ENCODE assay signal across 1 cellular context in the genomic region with DNA sequence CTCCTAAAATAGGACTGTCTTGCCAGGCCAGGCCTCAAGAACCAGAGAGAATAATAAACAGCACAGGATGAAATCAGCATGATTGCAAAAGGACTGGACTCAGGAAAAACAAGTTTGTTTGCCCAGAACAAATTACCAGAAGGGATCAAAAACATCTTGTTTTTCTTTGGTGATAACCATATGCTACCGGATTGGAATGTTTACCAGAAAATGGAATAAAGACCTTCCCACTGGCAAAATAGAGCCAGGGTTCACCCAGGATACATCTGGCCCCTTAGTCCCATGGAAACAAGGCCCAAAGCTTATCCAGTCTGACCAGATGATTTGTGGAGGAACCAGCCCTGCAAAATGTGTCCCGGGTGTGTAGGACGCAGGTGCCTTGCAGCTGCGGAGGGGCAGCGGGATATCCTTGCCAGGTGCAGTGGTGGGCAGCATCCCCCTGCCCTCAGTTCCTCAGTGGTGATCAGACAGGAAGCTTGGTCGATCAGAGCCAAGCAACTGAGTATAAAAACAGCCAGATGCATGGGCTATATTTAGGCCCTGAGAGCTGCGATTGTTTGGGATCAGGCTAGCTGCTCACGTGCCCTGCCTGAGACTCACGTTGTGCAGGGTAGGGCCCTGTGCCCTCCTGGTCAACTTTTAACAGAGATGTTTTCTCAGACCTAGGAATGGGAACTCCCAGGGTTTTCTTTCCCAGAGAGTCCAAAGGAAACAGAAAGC.
TF ChIP-seq lines count a peak whose summit lies in the region.

No MANE protein-coding gene starts in this region.

TF ChIP-seq in HepG2, 621 proteins besides CTCF, POLR2A, EP300 and RAD21 (continued from another document and continues in another):
- TF ChIP-seq ZNF275 (CRISPR knock-in tag; IDR thresholded peaks at IDR 0.05; ENCODE audit: borderline replicate concordance) (no peak), HNRNPH1 (optimal IDR thresholded peaks at IDR 0.05; ENCODE audit: low read depth, low read length) (no peak), SMAD3 (CRISPR knock-in tag; IDR thresholded peaks at IDR 0.05) (peak; percentile 73), ZSCAN12 (CRISPR knock-in tag; IDR thresholded peaks at IDR 0.05) (no peak), ZFP37 (CRISPR knock-in tag; IDR thresholded peaks at IDR 0.05; ENCODE audit: borderline replicate concordance) (no peak; the same call in 1 of the 2 replicates), ZNF326 (CRISPR knock-in tag; IDR thresholded peaks at IDR 0.05; ENCODE audit: borderline replicate concordance) (no peak), CBX2 (IDR thresholded peaks at IDR 0.05; ENCODE audit: low read depth, low read length) (no peak), CBX2 (CRISPR knock-in tag; IDR thresholded peaks at IDR 0.05; ENCODE audit: low read depth) (no peak), U2AF2 (IDR thresholded peaks at IDR 0.05; ENCODE audit: low read depth, low read length) (no peak), GMEB2 (CRISPR knock-in tag; IDR thresholded peaks at IDR 0.05; ENCODE audit: low read depth) (no peak), ZNF883 (CRISPR knock-in tag; IDR thresholded peaks at IDR 0.05; ENCODE audit: not compliant biosample characterization) (no peak), PHF8 (CRISPR knock-in tag; IDR thresholded peaks at IDR 0.05) (peak; percentile 22; the same call in 1 of the 2 replicates), MTF1 (CRISPR knock-in tag; IDR thresholded peaks at IDR 0.05) (no peak), POLR2G (IDR thresholded peaks at IDR 0.05; ENCODE audit: low read depth, low read length) (peak; percentile 64), XBP1 (CRISPR knock-in tag; IDR thresholded peaks at IDR 0.05) (no peak), FOSL1 (CRISPR knock-in tag; IDR thresholded peaks at IDR 0.05; ENCODE audit: borderline replicate concordance) (no peak), CSRNP2 (CRISPR knock-in tag; conservative IDR thresholded peaks at IDR 0.05; ENCODE audit: low read depth) (no peak), SAFB2 (CRISPR knock-in tag; IDR thresholded peaks at IDR 0.05; ENCODE audit: borderline replicate concordance, low read depth) (no peak; the same call in 1 of the 2 replicates), NCOA5 (CRISPR knock-in tag; IDR thresholded peaks at IDR 0.05) (peak; percentile 65; the same call in 1 of the 2 replicates), ZNF724P (CRISPR knock-in tag; IDR thresholded peaks at IDR 0.05; ENCODE audit: borderline replicate concordance) (no peak), KDM1A (CRISPR knock-in tag; IDR thresholded peaks at IDR 0.05) (no peak), ZNF317 (CRISPR knock-in tag; IDR thresholded peaks at IDR 0.05) (no peak), SPEN (CRISPR knock-in tag; IDR thresholded peaks at IDR 0.05; ENCODE audit: low read depth) (peak; percentile 73; the same call in 1 of the 2 replicates), CEBPZ (IDR thresholded peaks at IDR 0.05; ENCODE audit: low read length) (no peak), KAT8 (CRISPR knock-in tag; IDR thresholded peaks at IDR 0.05) (peak; percentile 14; the same call in 1 of the 2 replicates), MED13 (CRISPR knock-in tag; IDR thresholded peaks at IDR 0.05) (no peak), NFIC (IDR thresholded peaks at IDR 0.05; ENCODE audit: low read length) (peak; percentile 88; the same call in 1 of the 2 replicates), KIAA2018 (CRISPR knock-in tag; IDR thresholded peaks at IDR 0.05; ENCODE audit: borderline replicate concordance) (no peak), MXD4 (CRISPR knock-in tag; IDR thresholded peaks at IDR 0.05) (peak; percentile 56; the same call in 1 of the 2 replicates), RBFOX2 (IDR thresholded peaks at IDR 0.05; ENCODE audit: low read depth, low read length) (peak; percentile 60; the same call in 1 of the 2 replicates), PHF20 (CRISPR knock-in tag; IDR thresholded peaks at IDR 0.05) (no peak), ZNF615 (CRISPR knock-in tag; IDR thresholded peaks at IDR 0.05; ENCODE audit: borderline replicate concordance) (no peak; the same call in 1 of the 2 replicates), MEIS2 (CRISPR knock-in tag; IDR thresholded peaks at IDR 0.05) (peak; percentile 31), ZNF460 (CRISPR knock-in tag; IDR thresholded peaks at IDR 0.05; ENCODE audit: borderline replicate concordance) (0 out of 2 replicates have a peak, but pooled peaks have one; percentile 8), RORA (CRISPR knock-in tag; IDR thresholded peaks at IDR 0.05) (no peak)
- TF ChIP-seq, protein P1, sequence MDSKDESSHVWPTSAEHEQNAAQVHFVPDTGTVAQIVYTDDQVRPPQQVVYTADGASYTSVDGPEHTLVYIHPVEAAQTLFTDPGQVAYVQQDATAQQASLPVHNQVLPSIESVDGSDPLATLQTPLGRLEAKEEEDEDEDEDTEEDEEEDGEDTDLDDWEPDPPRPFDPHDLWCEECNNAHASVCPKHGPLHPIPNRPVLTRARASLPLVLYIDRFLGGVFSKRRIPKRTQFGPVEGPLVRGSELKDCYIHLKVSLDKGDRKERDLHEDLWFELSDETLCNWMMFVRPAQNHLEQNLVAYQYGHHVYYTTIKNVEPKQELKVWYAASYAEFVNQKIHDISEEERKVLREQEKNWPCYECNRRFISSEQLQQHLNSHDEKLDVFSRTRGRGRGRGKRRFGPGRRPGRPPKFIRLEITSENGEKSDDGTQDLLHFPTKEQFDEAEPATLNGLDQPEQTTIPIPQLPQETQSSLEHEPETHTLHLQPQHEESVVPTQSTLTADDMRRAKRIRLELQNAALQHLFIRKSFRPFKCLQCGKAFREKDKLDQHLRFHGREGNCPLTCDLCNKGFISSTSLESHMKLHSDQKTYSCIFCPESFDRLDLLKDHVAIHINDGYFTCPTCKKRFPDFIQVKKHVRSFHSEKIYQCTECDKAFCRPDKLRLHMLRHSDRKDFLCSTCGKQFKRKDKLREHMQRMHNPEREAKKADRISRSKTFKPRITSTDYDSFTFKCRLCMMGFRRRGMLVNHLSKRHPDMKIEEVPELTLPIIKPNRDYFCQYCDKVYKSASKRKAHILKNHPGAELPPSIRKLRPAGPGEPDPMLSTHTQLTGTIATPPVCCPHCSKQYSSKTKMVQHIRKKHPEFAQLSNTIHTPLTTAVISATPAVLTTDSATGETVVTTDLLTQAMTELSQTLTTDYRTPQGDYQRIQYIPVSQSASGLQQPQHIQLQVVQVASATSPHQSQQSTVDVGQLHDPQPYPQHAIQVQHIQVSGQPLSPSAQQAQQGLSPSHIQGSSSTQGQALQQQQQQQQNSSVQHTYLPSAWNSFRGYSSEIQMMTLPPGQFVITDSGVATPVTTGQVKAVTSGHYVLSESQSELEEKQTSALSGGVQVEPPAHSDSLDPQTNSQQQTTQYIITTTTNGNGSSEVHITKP (CRISPR knock-in tag; IDR thresholded peaks at IDR 0.05; ENCODE audit: low read depth) = peak; percentile 46
